1 cellular context compared by ENCODE assay signal in the genomic region with DNA sequence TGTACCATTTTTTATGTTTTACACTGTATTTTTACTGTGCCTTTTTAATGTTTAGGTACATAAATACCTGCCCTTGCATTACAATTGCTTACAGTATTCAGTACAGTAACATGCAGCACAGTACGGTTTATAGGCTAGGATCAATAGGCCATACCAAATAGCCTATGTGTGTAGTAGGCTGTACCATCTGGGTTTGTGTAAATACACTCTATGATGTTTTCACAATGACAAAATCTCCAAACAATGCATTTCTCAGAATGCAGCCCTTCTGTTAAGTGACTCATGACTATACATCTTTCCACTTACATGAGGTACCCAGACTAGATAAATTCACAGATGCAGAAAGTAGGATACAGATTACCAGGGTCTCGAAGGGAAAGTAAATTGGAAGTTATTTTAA. TPM values are rescaled to one million over a fixed set of nuclear protein-coding genes. Genes with fewer than 3 reads are reported as not detected.
"Had no signal": no experiment of that assay in that cellular context is flagged by ENCODE, and none has a peak within 500 bp of the region (broad histone marks: within the 10 kb centered on the region; RNA-seq: fewer than 3 reads in every experiment).

No MANE protein-coding gene starts in this region.

RNA-seq across cellular contexts. Expression of gene DPY19L2, which starts 43.0 kb away (rescaled TPM):
- polyA plus RNA-seq: mammary epithelial cell had no signal
